8 cellular contexts compared by ENCODE assay signal in genomic region chr13:19634129-19634740, GRCh38. TPM values are rescaled to one million over a fixed set of nuclear protein-coding genes. Genes with fewer than 3 reads are reported as not detected.
A peak's percentile ranks its signal among the peaks of the same experiment; 100 is the strongest.
DNase-seq lines count a peak whose midpoint lies in the region; ATAC-seq and TF ChIP-seq lines count a peak whose summit lies in the region.

No MANE protein-coding gene starts in this region.

- no peaks in the 10 kb centered on the region for H3F3A ChIP-seq in OCI-LY1 (ENCODE audit: insufficient read depth, low read length)

- H3K4me2 ChIP-seq in OCI-LY1 (ENCODE audit: low read length): peak overlapping the region; percentile 91

- no peak for TF ChIP-seq RAD21 in liver (IDR thresholded peaks at IDR 0.05)

- H3K27ac ChIP-seq in OCI-LY1 (ENCODE audit: low read depth, low read length, poor library complexity, severe bottlenecking): no peak overlapping the region
- H3K27ac ChIP-seq in cingulate gyrus (ENCODE audit: low read depth, low read length): peak overlapping the region; percentile 94
- H3K27ac ChIP-seq in liver (ENCODE audit: low read depth in 1 of 2, low read length in 2 of 2): peak overlapping the region; percentile 82 to 87

- H3K79me2 ChIP-seq in OCI-LY1 (ENCODE audit: insufficient read depth, low read length): peaks cover 42% of the 10 kb centered on the region

- H3K4me3 ChIP-seq in OCI-LY1 (ENCODE audit: low read depth, low read length, poor library complexity, severe bottlenecking) (peak overlapping the region; percentile 65), liver (ENCODE audit: low read depth in 1 of 3, low read length in 3 of 3) (peak overlapping the region; percentile 65 to 97 (median 83))

- H3K9me2 ChIP-seq in OCI-LY1 (ENCODE audit: low read depth, low read length): no peaks in the 10 kb centered on the region

- WGBS in liver: under 1% methylated on average over 14 of the region's 14 CpGs

- TF ChIP-seq CTCF in OCI-LY1 (IDR thresholded peaks at IDR 0.05; ENCODE audit: low read length) (no peak), liver (IDR thresholded peaks at IDR 0.05; ENCODE audit: low read depth, low read length, missing input control) (no peak)

- H2AFZ ChIP-seq in OCI-LY1 (ENCODE audit: low read length): no peak overlapping the region

- no peaks in the 10 kb centered on the region for H3K9me3 ChIP-seq in OCI-LY1 (ENCODE audit: low read length)
- H3K9me3 ChIP-seq in liver (ENCODE audit: control insufficient read depth in 4 of 4, low read length in 3 of 4): no peaks in the 10 kb centered on the region

- H3K4me1 ChIP-seq in OCI-LY1 (ENCODE audit: insufficient read depth, low read length, severe bottlenecking): peaks cover 22% of the 10 kb centered on the region
- peaks cover 2 to 23% (median 11%) of the 10 kb centered on the region in 4 donors for H3K4me1 ChIP-seq in liver (ENCODE audit: control insufficient read depth in 4 of 4, insufficient read depth in 4 of 4, low read length in 3 of 4)

- H3K9ac ChIP-seq in OCI-LY1 (ENCODE audit: low read length) (peak overlapping the region; percentile 78), liver (ENCODE audit: low read depth in 1 of 2, low read length in 2 of 2) (peak overlapping the region; percentile 52 to 76)

- H3K27me3 ChIP-seq in OCI-LY1 (ENCODE audit: insufficient read depth, low read length) (no peaks in the 10 kb centered on the region), liver (ENCODE audit: control insufficient read depth in 4 of 4, insufficient read depth in 4 of 4, low read length in 3 of 4) (no peaks in the 10 kb centered on the region)

- DNase-seq in NCI-H1092 treated with DMSO at 0.1 percent for 48 hours (lab: John Stamatoyannopoulos, UW) (peak; percentile 40), NCI-H1092 (lab: John Stamatoyannopoulos, UW) (no peak), superior temporal gyrus (ENCODE audit: extremely low spot score) (peak; percentile 70), NCI-H1930 (lab: John Stamatoyannopoulos, UW) (no peak)

- peaks cover 4% of the 10 kb centered on the region; the same call in 1 of the 2 replicates for H3K36me3 ChIP-seq in OCI-LY1 (ENCODE audit: insufficient read depth, low read length)
- H3K36me3 ChIP-seq in liver (ENCODE audit: control insufficient read depth in 4 of 4, insufficient read depth in 3 of 4, low read depth in 1 of 4, low read length in 3 of 4): peaks cover 0 to 3% (median 1%) of the 10 kb centered on the region in 4 donors

- no peaks in the 10 kb centered on the region for H4K20me1 ChIP-seq in OCI-LY1 (ENCODE audit: insufficient read depth, low read length)

- peak; percentile 16 for ATAC-seq in HG02571 (IDR thresholded peaks at IDR 0.05; ENCODE audit: unreplicated experiment)

TF ChIP-seq in liver, 16 proteins besides CTCF, POLR2A, EP300 and RAD21:
- no peak for TF ChIP-seq FOXA2 (IDR thresholded peaks at IDR 0.05)
- no peak for TF ChIP-seq HNF4A (conservative IDR thresholded peaks at IDR 0.05)
- no peak for TF ChIP-seq GABPA (IDR thresholded peaks at IDR 0.05 in 1 of 2, conservative IDR thresholded peaks at IDR 0.05 in 1 of 2)
- no peak for TF ChIP-seq FOXA1 (IDR thresholded peaks at IDR 0.05)
- TF ChIP-seq TAF1 (conservative IDR thresholded peaks at IDR 0.05): no peak
- no peak for TF ChIP-seq EGR1 (IDR thresholded peaks at IDR 0.05; ENCODE audit: low read depth in 2 of 2)

RNA-seq across cellular contexts. Expression of gene MPHOSPH8, which starts 0.8 kb away (rescaled TPM):
- 10 to 100 TPM; 13.3 to 14.2 TPM for total RNA-seq in liver
- polyA plus RNA-seq in liver: 10 to 100 TPM in 1 of 2 donors, 1 to 10 TPM in 1; 8.4 to 11.4 TPM

Comparison
In these comparisons a context has a peak if more than half of its experiments do, and no peak if none do; other contexts are left out.
1. DNase-seq: peak in NCI-H1092 treated with DMSO at 0.1 percent for 48 hours (single experiment) and superior temporal gyrus (single experiment); none in NCI-H1092 (single experiment) and NCI-H1930 (0 of 2).